Comparison of ENCODE assay signal across 7 cellular contexts in genomic region chr2:161870531-161870930, GRCh38.
"Had no signal": no experiment of that assay in that cellular context is flagged by ENCODE, and none has a peak within 500 bp of the region (broad histone marks: within the 10 kb centered on the region; RNA-seq: fewer than 3 reads in every experiment).

No MANE protein-coding gene starts in this region.

- H3K4me2 ChIP-seq: GM23338 had no signal

- FAIRE-seq: H1, H54, HTR-8/SVneo had no signal

- H3K4me3 ChIP-seq: GM23338 had no signal

- H2AFZ ChIP-seq: GM23338 had no signal

- DNase-seq: H9, HCEC 1CT, IMR-90 had no signal

- ATAC-seq: GM23338 had no signal
